In the genomic region with DNA sequence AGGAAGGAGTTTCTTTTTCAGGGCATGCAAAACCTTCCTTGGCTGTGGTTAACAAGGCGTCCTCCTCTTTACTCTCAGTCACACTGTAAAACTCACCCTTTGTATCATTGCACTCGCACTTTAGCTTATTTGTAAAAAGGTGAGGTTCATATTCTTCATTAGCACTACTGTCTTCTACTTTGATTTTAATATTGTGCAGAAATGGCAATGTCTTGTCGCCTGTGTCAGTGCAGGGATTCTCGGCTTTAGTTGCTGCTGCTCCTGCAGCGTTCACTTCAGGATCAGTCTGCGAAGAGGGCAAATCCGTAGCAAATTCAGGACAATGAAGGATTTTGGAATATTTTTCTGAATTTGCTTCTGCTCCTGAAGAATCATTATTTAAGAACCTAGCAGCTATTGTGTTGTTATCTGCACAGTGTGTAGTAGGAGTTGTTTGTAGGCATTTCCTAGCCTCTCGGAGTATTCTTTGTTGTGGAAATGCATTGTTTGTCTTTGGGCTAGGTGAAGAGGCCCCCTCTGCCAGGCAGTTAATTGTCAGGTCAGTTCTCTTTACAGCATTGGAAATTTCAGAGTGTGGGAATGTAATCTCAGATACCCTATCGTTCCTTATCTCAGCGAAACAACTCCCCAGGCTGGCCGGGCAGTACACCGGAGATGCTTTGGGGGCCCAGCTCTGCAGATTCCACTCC, we compare ENCODE assay signal across 10 cellular contexts. TPM values are rescaled to one million over a fixed set of nuclear protein-coding genes. Genes with fewer than 3 reads are reported as not detected.
DNase-seq lines count a peak whose midpoint lies in the region; ATAC-seq, FAIRE-seq and TF ChIP-seq lines count a peak whose summit lies in the region.
"Had no signal": no experiment of that assay in that cellular context is flagged by ENCODE, and none has a peak within 500 bp of the region (broad histone marks: within the 10 kb centered on the region; RNA-seq: fewer than 3 reads in every experiment).

No MANE protein-coding gene starts in this region.

- no peak for TF ChIP-seq CTCF in AG04449 (IDR thresholded peaks at IDR 0.05; ENCODE audit: insufficient read depth, low read length, missing control alignments)

- H3K27me3 Mint-ChIP-seq in naive thymus-derived CD8-positive, alpha-beta T cell = peaks cover 50 to 85% (median 76%) of the 10 kb centered on the region in 5 donors

- H3K9me3 Mint-ChIP-seq in naive thymus-derived CD8-positive, alpha-beta T cell = no peaks in the 10 kb centered on the region

- H3K4me1 Mint-ChIP-seq in naive thymus-derived CD8-positive, alpha-beta T cell = peaks cover 15 to 37% (median 31%) of the 10 kb centered on the region in 4 donors

- H3K4me3 ChIP-seq in AG04449 (ENCODE audit: low read depth, low read length) = peak overlapping the region; percentile 65
- H3K4me3 ChIP-seq in Karpas-422 (ENCODE audit: low read length) = peak overlapping the region; percentile 68; the same call in 1 of the 2 replicates
- peak overlapping the region; percentile 52 to 61 for H3K4me3 ChIP-seq in duodenal mucosa (ENCODE audit: low read depth in 1 of 2, low read length in 2 of 2)

- FAIRE-seq in HTR-8/SVneo (lab: Jason Lieb, UNC) = no peak
- FAIRE-seq: colon had no signal

- H3K4me1 ChIP-seq in Karpas-422 (ENCODE audit: low read length) (peaks cover 36% of the 10 kb centered on the region), duodenal mucosa (ENCODE audit: control insufficient read depth in 1 of 2, insufficient read depth in 2 of 2, low read length in 2 of 2) (peaks cover 29% of the 10 kb centered on the region in 2 donors)

- no peaks in the 10 kb centered on the region for H3K36me3 Mint-ChIP-seq in naive thymus-derived CD8-positive, alpha-beta T cell

- no peaks in the 10 kb centered on the region for H3K79me2 ChIP-seq in Karpas-422 (ENCODE audit: low read length)

- ATAC-seq in naive thymus-derived CD8-positive, alpha-beta T cell = no peak
- no peak for ATAC-seq in HG03280 (IDR thresholded peaks at IDR 0.05; ENCODE audit: unreplicated experiment)

- H3K27me3 ChIP-seq in Karpas-422 (ENCODE audit: low read length) (no peaks in the 10 kb centered on the region), duodenal mucosa (ENCODE audit: control insufficient read depth in 1 of 2, insufficient read depth in 2 of 2, low read length in 2 of 2) (peaks cover 57 to 73% of the 10 kb centered on the region in 2 donors)

- H3K9me3 ChIP-seq in Karpas-422 (ENCODE audit: low read length) = no peaks in the 10 kb centered on the region
- H3K9me3 ChIP-seq in duodenal mucosa (ENCODE audit: control insufficient read depth in 1 of 2, low read length in 2 of 2) = no peaks in the 10 kb centered on the region

- H3K36me3 ChIP-seq in Karpas-422 (ENCODE audit: insufficient read depth, low read length) (no peaks in the 10 kb centered on the region), duodenal mucosa (ENCODE audit: control insufficient read depth in 1 of 2, insufficient read depth in 2 of 2, low read length in 2 of 2) (no peaks in the 10 kb centered on the region)

- H2AFZ ChIP-seq in Karpas-422 (ENCODE audit: low read length) = no peak overlapping the region

- H4K20me1 ChIP-seq in Karpas-422 (ENCODE audit: insufficient read depth, low read depth, low read length) = no peaks in the 10 kb centered on the region

- no peak overlapping the region for H3K27ac Mint-ChIP-seq in naive thymus-derived CD8-positive, alpha-beta T cell

- POLR2A ChIA-PET in AG04449 (lab: Yijun Ruan, JAX) = interaction anchor here (0.6 to 2.4 kb wide), 3 partner anchors 11 to 236 kb away, joined by 3 to 16 read pairs (median 4); partner anchors contain the start of gene SKIDA1
- POLR2A ChIA-PET in naive thymus-derived CD8-positive, alpha-beta T cell (lab: Charles Lee) = interaction anchor here (0.8 to 1.3 kb wide), 2 partner anchors 10 to 11 kb away, joined by 3 to 5 read pairs; partner anchors contain the start of gene SKIDA1

- peak overlapping the region; percentile 73 for H3K4me2 ChIP-seq in Karpas-422 (ENCODE audit: low read depth, low read length, poor library complexity, severe bottlenecking)

- no peaks in the 10 kb centered on the region for H3K9me2 ChIP-seq in Karpas-422 (replicated peaks; ENCODE audit: insufficient read depth, low read length)

- no peak overlapping the region for H3K9ac ChIP-seq in Karpas-422 (ENCODE audit: low read length)
- no peak overlapping the region for H3K9ac ChIP-seq in duodenal mucosa (ENCODE audit: low read depth in 1 of 2, low read length in 2 of 2)

- H3K4me3 Mint-ChIP-seq in naive thymus-derived CD8-positive, alpha-beta T cell = peak overlapping the region; percentile 60 to 79 (median 67)

- H3K27ac ChIP-seq in Karpas-422 (ENCODE audit: low read length) (no peak overlapping the region), duodenal mucosa (ENCODE audit: low read depth, low read length) (no peak overlapping the region)

- CTCF ChIA-PET in AG04449 (lab: Yijun Ruan, JAX) = interaction anchor here (1.7 to 3.2 kb wide), 2 partner anchors 20 to 237 kb away, joined by 8 to 20 read pairs; no protein-coding TSS in a partner anchor

- DNase-seq in AG04449 (ENCODE audit: low read depth, low spot score) (no peak), Karpas-422 (no peak), dedifferentiated amniotic fluid mesenchymal stem cell (ENCODE audit: extremely low spot score) (no peak), HTR-8/SVneo (ENCODE audit: insufficient read length, low spot score) (no peak), NAMALWA (ENCODE audit: low spot score) (no peak)
- DNase-seq in naive thymus-derived CD8-positive, alpha-beta T cell = no peak
- DNase-seq: NCI-H1092 treated with DMSO at 0.1 percent for 48 hours had no signal

RNA-seq across cellular contexts. Expression of gene SKIDA1, which starts 9.8 kb away (rescaled TPM):
- total RNA-seq in Karpas-422 (2014; rRNA removed; shearing (Covaris generic); ENCODE audit: low replicate concordance) = 0.22 and 1.5 TPM in 2 replicates
- total RNA-seq in naive thymus-derived CD8-positive, alpha-beta T cell = under 1 TPM in 1 of 2 experiments, not detected in 1; 0.08 TPM
- not detected for polyA plus RNA-seq in naive thymus-derived CD8-positive, alpha-beta T cell

RNA-seq across cellular contexts. Expression of gene MLLT10, which starts 18.3 kb away (rescaled TPM):
- total RNA-seq in Karpas-422 (2014; rRNA removed; shearing (Covaris generic); ENCODE audit: low replicate concordance) = 83.6 and 88.5 TPM in 2 replicates
- total RNA-seq in naive thymus-derived CD8-positive, alpha-beta T cell = 10 to 100 TPM; 63.5 to 64.7 TPM
- 1 to 10 TPM; 3.5 to 4.6 (median 4.4) TPM for polyA plus RNA-seq in naive thymus-derived CD8-positive, alpha-beta T cell
